Comparison of ENCODE assay signal across 8 cellular contexts in genomic region chr17:75778861-75779249, GRCh38. TPM values are rescaled to one million over a fixed set of nuclear protein-coding genes. Genes with fewer than 3 reads are reported as not detected.
DNase-seq lines count a peak whose midpoint lies in the region; ATAC-seq and TF ChIP-seq lines count a peak whose summit lies in the region.

No MANE protein-coding gene starts in this region.

- H3K4me3 ChIP-seq in AG09309 (ENCODE audit: control insufficient read depth, low read depth, low read length) (peak overlapping the region; percentile 68), epithelial cell of proximal tubule (ENCODE audit: low read depth, low read length) (peak overlapping the region; percentile 80), neural progenitor cell (peak overlapping the region; percentile 99)

- no peaks in the 10 kb centered on the region for H3K27me3 ChIP-seq in neural progenitor cell

- no peaks in the 10 kb centered on the region for H3K27me3 Mint-ChIP-seq in T-helper 1 cell treated with Interleukin-12 subunit alpha and Interleukin-12 subunit beta and Interleukin-4 antibody, amounts not matched to agents 30 μg/mL and 1 μg/mL, for 36 hours (ENCODE audit: low read depth)
- H3K27me3 Mint-ChIP-seq in neural progenitor cell (ENCODE audit: insufficient read depth, low read depth): peaks cover 7% of the 10 kb centered on the region

- H3K4me3 Mint-ChIP-seq in T-helper 1 cell treated with Interleukin-12 subunit alpha and Interleukin-12 subunit beta and Interleukin-4 antibody, amounts not matched to agents 30 μg/mL and 1 μg/mL, for 36 hours: peak overlapping the region; percentile 96
- peak overlapping the region; percentile 100 for H3K4me3 Mint-ChIP-seq in neural progenitor cell

- DNase-seq in AG09309 (ENCODE audit: low read depth): no peak
- peak; percentile 72 for DNase-seq in GM13976 (ENCODE audit: low spot score)
- DNase-seq in epithelial cell of proximal tubule (ENCODE audit: low read depth): no peak
- peak; percentile 82 for DNase-seq in neural progenitor cell (ENCODE audit: low spot score)
- no peak for DNase-seq in HuH-7.5 (ENCODE audit: low spot score)

- no peaks in the 10 kb centered on the region for H3K9me3 Mint-ChIP-seq in T-helper 1 cell treated with Interleukin-12 subunit alpha and Interleukin-12 subunit beta and Interleukin-4 antibody, amounts not matched to agents 30 μg/mL and 1 μg/mL, for 36 hours
- peaks cover 2% of the 10 kb centered on the region for H3K9me3 Mint-ChIP-seq in neural progenitor cell

- peaks cover 31% of the 10 kb centered on the region for H3K79me2 ChIP-seq in neural progenitor cell (ENCODE audit: low read depth)

- peaks cover 16% of the 10 kb centered on the region for H3K36me3 ChIP-seq in neural progenitor cell

- peak overlapping the region; percentile 92 for H3K27ac ChIP-seq in neural progenitor cell

- H3K9ac ChIP-seq in neural progenitor cell: peak overlapping the region; percentile 97

- peaks cover 32% of the 10 kb centered on the region for H3K36me3 Mint-ChIP-seq in T-helper 1 cell treated with Interleukin-12 subunit alpha and Interleukin-12 subunit beta and Interleukin-4 antibody, amounts not matched to agents 30 μg/mL and 1 μg/mL, for 36 hours (ENCODE audit: low read depth)
- H3K36me3 Mint-ChIP-seq in neural progenitor cell: peaks cover 29% of the 10 kb centered on the region

- peak; percentile 5 for ATAC-seq in HG03280 (IDR thresholded peaks at IDR 0.05; ENCODE audit: unreplicated experiment)
- ATAC-seq in GM18519 (IDR thresholded peaks at IDR 0.05; ENCODE audit: low FRiP score, unreplicated experiment): no peak

- H3K4me2 ChIP-seq in neural progenitor cell: peak overlapping the region; percentile 100

- H2AFZ ChIP-seq in neural progenitor cell (replicated peaks): no peak overlapping the region

- no peaks in the 10 kb centered on the region for H3K9me3 ChIP-seq in neural progenitor cell (ENCODE audit: low read depth)

- peaks cover 20% of the 10 kb centered on the region for H3K4me1 ChIP-seq in neural progenitor cell

- TF ChIP-seq CTCF in AG09309 (IDR thresholded peaks at IDR 0.05; ENCODE audit: control insufficient read depth, insufficient read depth, low read depth, low read length, missing control alignments) (peak; percentile 55), GM13976 (IDR thresholded peaks at IDR 0.05; ENCODE audit: borderline replicate concordance, control extremely low read depth, extremely low read depth, insufficient read depth, missing control alignments) (peak; percentile 65), epithelial cell of proximal tubule (conservative IDR thresholded peaks at IDR 0.05; ENCODE audit: low read depth, low read length) (peak; percentile 59), neural progenitor cell (IDR thresholded peaks at IDR 0.05) (peak; percentile 66)

- H3K27ac Mint-ChIP-seq in T-helper 1 cell treated with Interleukin-12 subunit alpha and Interleukin-12 subunit beta and Interleukin-4 antibody, amounts not matched to agents 30 μg/mL and 1 μg/mL, for 36 hours: peak overlapping the region; percentile 89
- H3K27ac Mint-ChIP-seq in neural progenitor cell: no peak overlapping the region

- H4K20me1 ChIP-seq in neural progenitor cell (ENCODE audit: low read depth): peaks cover 48% of the 10 kb centered on the region

- H3K4me1 Mint-ChIP-seq in T-helper 1 cell treated with Interleukin-12 subunit alpha and Interleukin-12 subunit beta and Interleukin-4 antibody, amounts not matched to agents 30 μg/mL and 1 μg/mL, for 36 hours (ENCODE audit: low read depth): peaks cover 48% of the 10 kb centered on the region
- H3K4me1 Mint-ChIP-seq in neural progenitor cell: peaks cover 34% of the 10 kb centered on the region

- in situ Hi-C loops in GM13976 (cut with MboI; ENCODE audit: low sequenced_read_pairs, unreplicated experiment): no loop called here

- H3F3A ChIP-seq in neural progenitor cell (ENCODE audit: low read depth): peaks cover 72% of the 10 kb centered on the region

RNA-seq across cellular contexts. Expression of gene UNK, which starts 5.8 kb away (rescaled TPM):
- total RNA-seq in epithelial cell of proximal tubule (19.4 and 20.3 TPM in 2 replicates), neural progenitor cell (ENCODE audit: low replicate concordance) (38.5 and 43.0 TPM in 2 replicates)

RNA-seq across cellular contexts. Expression of gene GALK1, which starts 13.9 kb away (rescaled TPM):
- total RNA-seq in epithelial cell of proximal tubule (44.3 and 48.2 TPM in 2 replicates), neural progenitor cell (ENCODE audit: low replicate concordance) (6.5 and 27.3 TPM in 2 replicates)

RNA-seq across cellular contexts. Expression of gene ITGB4, which starts 57.6 kb away (rescaled TPM):
- total RNA-seq in epithelial cell of proximal tubule: 22.6 and 33.3 TPM in 2 replicates
- 1.1 TPM in 1 of 2 replicates, not detected in the other for total RNA-seq in neural progenitor cell (ENCODE audit: low replicate concordance)

Comparison
In these comparisons a context has a peak if more than half of its experiments do, and no peak if none do; other contexts are left out.
1. DNase-seq: peak in GM13976 (single experiment) and neural progenitor cell (single experiment); none in AG09309 (single experiment), epithelial cell of proximal tubule (single experiment) and HuH-7.5 (single experiment).
2. RNA of gene ITGB4, which starts 57.6 kb away (total RNA-seq): 22.6 to 33.3 TPM in epithelial cell of proximal tubule; 1.1 TPM in neural progenitor cell; every median in the first group is over 10 times any median in the second.
3. Peak in every context shown above with its lines, with median percentiles within 50 percentile points of each other: H3K4me3 ChIP-seq and CTCF ChIP-seq.